Comparison of ENCODE assay signal across 8 cellular contexts in genomic region chr11:2885017-2885675, GRCh38. TPM values are rescaled to one million over a fixed set of nuclear protein-coding genes. Genes with fewer than 3 reads are reported as not detected.
DNase-seq lines count a peak whose midpoint lies in the region; ATAC-seq and TF ChIP-seq lines count a peak whose summit lies in the region.

No MANE protein-coding gene starts in this region.

- peaks cover 3% of the 10 kb centered on the region; the same call in 1 of the 2 replicates for H3K4me1 ChIP-seq in iPS-20b (ENCODE audit: insufficient read depth, low read length)
- H3K4me1 ChIP-seq in skeletal muscle tissue (ENCODE audit: control insufficient read depth in 3 of 3, insufficient read depth in 3 of 3, low read length in 3 of 3) = peaks cover 17 to 33% (median 28%) of the 10 kb centered on the region in 3 donors

- TF ChIP-seq CTCF in AG09319 (IDR thresholded peaks at IDR 0.05; ENCODE audit: low read depth, low read length) (peak; percentile 19), brain microvascular endothelial cell (IDR thresholded peaks at IDR 0.05; ENCODE audit: low read depth, low read length, missing control alignments) (peak; percentile 13)

- in situ Hi-C loops in brain microvascular endothelial cell (cut with HindIII; ENCODE audit: low pct_ligation_motif_present, low sequenced_read_pairs) = no loop called here

- H3K27me3 ChIP-seq in brain microvascular endothelial cell (replicated peaks) = peaks cover 6% of the 10 kb centered on the region
- H3K27me3 ChIP-seq in iPS-20b (ENCODE audit: insufficient read depth, low read length) = peaks cover 90% of the 10 kb centered on the region
- no peaks in the 10 kb centered on the region for H3K27me3 ChIP-seq in skeletal muscle tissue (ENCODE audit: control insufficient read depth in 3 of 3, insufficient read depth in 3 of 3, low read length in 3 of 3)

- H3K27ac ChIP-seq in brain microvascular endothelial cell = no peak overlapping the region
- H3K27ac ChIP-seq in iPS-20b (ENCODE audit: low read length) = no peak overlapping the region
- H3K27ac ChIP-seq in skeletal muscle tissue (ENCODE audit: low read depth, low read length) = peak overlapping the region; percentile 75

- ATAC-seq in GM19324 (IDR thresholded peaks at IDR 0.05; ENCODE audit: low FRiP score, unreplicated experiment) (peak; percentile 4), GM21367 (IDR thresholded peaks at IDR 0.05; ENCODE audit: unreplicated experiment) (no peak)

- peak overlapping the region; percentile 54 for H3K4me3 ChIP-seq in brain microvascular endothelial cell (ENCODE audit: low read depth, low read length)
- peak overlapping the region; percentile 71 for H3K4me3 ChIP-seq in iPS-20b (ENCODE audit: low read length)
- peak overlapping the region; percentile 71 to 87 (median 85) for H3K4me3 ChIP-seq in skeletal muscle tissue (ENCODE audit: low read length in 3 of 3)

- DNase-seq in AG09319 (ENCODE audit: extremely low read depth, low read depth) (peak; percentile 22), NCI-H748 treated with DMSO at 0.1 percent for 48 hours (lab: John Stamatoyannopoulos, UW) (peak; percentile 40), brain microvascular endothelial cell (no peak), NCI-H2081 (lab: John Stamatoyannopoulos, UW) (no peak)

- H3K9me3 ChIP-seq in iPS-20b (ENCODE audit: insufficient read depth, low read depth, low read length) (no peaks in the 10 kb centered on the region), skeletal muscle tissue (ENCODE audit: control insufficient read depth in 3 of 3, low read length in 3 of 3) (no peaks in the 10 kb centered on the region)

- H3K9ac ChIP-seq in iPS-20b (ENCODE audit: low read depth, low read length) (peak overlapping the region; percentile 63; the same call in 1 of the 2 replicates), skeletal muscle tissue (ENCODE audit: low read depth in 1 of 3, low read length in 3 of 3) (peak overlapping the region; percentile 61 to 82 (median 74))

- H3K36me3 ChIP-seq in brain microvascular endothelial cell (replicated peaks) (no peaks in the 10 kb centered on the region), iPS-20b (ENCODE audit: insufficient read depth, low read depth, low read length) (no peaks in the 10 kb centered on the region), skeletal muscle tissue (ENCODE audit: control insufficient read depth in 3 of 3, insufficient read depth in 3 of 3, low read length in 3 of 3) (no peaks in the 10 kb centered on the region)

RNA-seq across cellular contexts. Expression of gene CDKN1C, which starts 0.4 kb away (rescaled TPM):
- total RNA-seq in skeletal muscle tissue = 209 TPM

RNA-seq across cellular contexts. Expression of gene PHLDA2, which starts 44.1 kb away (rescaled TPM):
- total RNA-seq in skeletal muscle tissue = not detected

Comparison
In these comparisons a context has a peak if more than half of its experiments do, and no peak if none do; other contexts are left out.
1. DNase-seq: peak in AG09319 (single experiment) and NCI-H748 treated with DMSO at 0.1 percent for 48 hours (single experiment); none in brain microvascular endothelial cell (single experiment) and NCI-H2081 (0 of 2).
2. Peak in every context shown above with its lines, with median percentiles within 50 percentile points of each other: H3K4me3 ChIP-seq.